ENCODE assay signal across 21 cellular contexts in the genomic region with DNA sequence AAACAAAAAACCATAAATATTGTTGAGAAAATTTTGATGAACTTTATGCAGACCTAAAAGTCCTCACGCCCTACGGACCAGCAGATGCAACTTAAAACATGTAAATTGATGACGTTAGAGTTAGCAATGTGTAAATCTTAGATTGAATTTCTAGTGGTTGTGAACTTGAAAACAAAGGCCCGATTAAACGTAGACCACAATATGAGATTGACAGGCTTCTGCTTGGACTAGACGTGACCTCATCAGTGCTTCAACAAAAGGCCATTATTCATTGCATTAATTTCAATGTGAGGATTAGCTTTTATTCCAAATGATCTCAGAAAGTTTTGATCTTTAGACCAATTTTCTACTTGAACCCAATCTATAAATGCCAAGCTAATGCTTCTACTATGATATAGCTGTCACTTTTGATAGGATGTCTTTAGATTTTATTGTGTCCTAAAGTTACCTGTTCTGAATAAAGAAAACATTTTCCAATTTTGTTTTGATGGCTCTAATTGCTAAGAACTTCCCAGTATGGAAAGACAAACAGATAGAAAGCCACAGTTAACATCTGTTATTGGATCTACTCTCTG.
"Had no signal": no experiment of that assay in that cellular context is flagged by ENCODE, and none has a peak within 500 bp of the region (broad histone marks: within the 10 kb centered on the region; RNA-seq: fewer than 3 reads in every experiment).

No MANE protein-coding gene starts in this region.

- H3K27me3 ChIP-seq: ascending aorta, Peyer's patch had no signal

- H3K4me1 ChIP-seq: ascending aorta, Peyer's patch, SJSA1 had no signal

- DNase-seq: activated CD4-positive, alpha-beta T cell treated with anti-CD3 and anti-CD28 coated beads for 4 hours; activated CD8-positive, alpha-beta memory T cell treated with anti-CD3 and anti-CD28 coated beads, Interleukin-2, amount 50 U/mL, for 48 hours; activated CD8-positive, alpha-beta T cell treated with anti-CD3 and anti-CD28 coated beads, Interleukin-2, amount 10 ng/mL, durations not matched to agents 7 days and 5 days; activated effector memory CD4-positive, alpha-beta T cell treated with Interleukin-2 at 50 U/mL for 16 hours; activated naive CD4-positive, alpha-beta T cell; activated naive CD8-positive, alpha-beta T cell treated with anti-CD3 and anti-CD28 coated beads, Interleukin-2, amount 50 U/mL, for 24 hours; activated T-cell treated with anti-CD3 and anti-CD28 coated beads, Interleukin-2, amount 50 U/mL, for 24 hours; amniotic stem cell; Karpas-422; NCI-H1105 treated with DMSO at 0.1 percent for 48 hours; NCI-H1436 treated with DMSO at 0.1 percent for 48 hours; NCI-H187 treated with DMSO at 0.1 percent for 48 hours; NCI-H2081 treated with DMSO at 0.1 percent for 48 hours; NCI-H446; NCI-H524; Peyer's patch; SHP77 had no signal

- ATAC-seq: activated CD4-positive, CD25-positive, alpha-beta regulatory T cell treated with anti-CD3 and anti-CD28 coated beads, Interleukin-2, amount 50 U/mL, for 24 hours; activated CD8-positive, alpha-beta T cell treated with anti-CD3 and anti-CD28 coated beads, Interleukin-2, amount 10 ng/mL, durations not matched to agents 7 days and 5 days; activated naive CD4-positive, alpha-beta T cell treated with anti-CD3 and anti-CD28 coated beads, Interleukin-2, amount 50 U/mL, for 72 hours; activated naive CD8-positive, alpha-beta T cell treated with anti-CD3 and anti-CD28 coated beads, Interleukin-2, amount 50 U/mL, for 24 hours had no signal

- H3K9me3 ChIP-seq: ascending aorta, Peyer's patch, SJSA1 had no signal

- H3K36me3 ChIP-seq: ascending aorta, Peyer's patch, SJSA1 had no signal

- H3K27ac ChIP-seq: ascending aorta, Peyer's patch, SJSA1 had no signal

- H3K4me3 ChIP-seq: ascending aorta, Peyer's patch, SJSA1 had no signal
